Comparison of ENCODE assay signal across 26 cellular contexts in genomic region chr12:116262741-116263140, GRCh38.
"Had no signal": no experiment of that assay in that cellular context is flagged by ENCODE, and none has a peak within 500 bp of the region (broad histone marks: within the 10 kb centered on the region; RNA-seq: fewer than 3 reads in every experiment).

No MANE protein-coding gene starts in this region.

- H3K27ac Mint-ChIP-seq: activated CD8-positive, alpha-beta T cell treated with anti-CD3 and anti-CD28 coated beads, Interleukin-2, amount 10 ng/mL, durations not matched to agents 7 days and 5 days; activated naive CD8-positive, alpha-beta T cell treated with anti-CD3 and anti-CD28 coated beads, Interleukin-2, amount 10 ng/mL, durations not matched to agents 7 days and 5 days; T-helper 2 cell treated with Interferon-gamma antibody and Interleukin-4, amounts not matched to agents 5 μg/mL and 100 μg/mL, for 36 hours had no signal

- H3K27me3 Mint-ChIP-seq: activated naive CD8-positive, alpha-beta T cell treated with anti-CD3 and anti-CD28 coated beads, Interleukin-2, amount 10 ng/mL, durations not matched to agents 7 days and 5 days had no signal

- H3K27ac ChIP-seq: adrenal gland, SJCRH30 had no signal

- H3K9me3 ChIP-seq: adrenal gland, breast epithelium, SJCRH30 had no signal

- H3K4me3 Mint-ChIP-seq: activated CD8-positive, alpha-beta T cell treated with anti-CD3 and anti-CD28 coated beads, Interleukin-2, amount 10 ng/mL, durations not matched to agents 7 days and 5 days; activated naive CD8-positive, alpha-beta T cell treated with anti-CD3 and anti-CD28 coated beads, Interleukin-2, amount 10 ng/mL, durations not matched to agents 7 days and 5 days; T-helper 2 cell treated with Interferon-gamma antibody and Interleukin-4, amounts not matched to agents 5 μg/mL and 100 μg/mL, for 36 hours; WTC11 had no signal

- ATAC-seq: activated CD8-positive, alpha-beta T cell treated with anti-CD3 and anti-CD28 coated beads, Interleukin-2, amount 10 ng/mL, durations not matched to agents 7 days and 5 days; SK-N-SH treated with all-trans-retinoic acid at 6 μM for 48 hours; WTC11 had no signal

- H3K36me3 Mint-ChIP-seq: WTC11 had no signal

- H3K27me3 ChIP-seq: adrenal gland, breast epithelium, SJCRH30 had no signal

- H3K4me3 ChIP-seq: adrenal gland, breast epithelium, SJCRH30 had no signal

- H3K9me3 Mint-ChIP-seq: activated naive CD8-positive, alpha-beta T cell treated with anti-CD3 and anti-CD28 coated beads, Interleukin-2, amount 10 ng/mL, durations not matched to agents 7 days and 5 days; T-helper 2 cell treated with Interferon-gamma antibody and Interleukin-4, amounts not matched to agents 5 μg/mL and 100 μg/mL, for 36 hours; WTC11 had no signal

- H3K4me1 ChIP-seq: SJCRH30 had no signal

- DNase-seq: activated CD4-positive, alpha-beta T cell treated with anti-CD3 and anti-CD28 coated beads for 48 hours; activated CD4-positive, alpha-beta T cell treated with anti-CD3 and anti-CD28 coated beads, Interleukin-2, amount 50 U/mL, for 4 hours; activated CD4-positive, CD25-positive, alpha-beta regulatory T cell treated with anti-CD3 and anti-CD28 coated beads, Interleukin-2, amount 50 U/mL, for 72 hours; activated CD8-positive, alpha-beta memory T cell treated with anti-CD3 and anti-CD28 coated beads, Interleukin-2, amount 50 U/mL, for 48 hours; activated CD8-positive, alpha-beta T cell treated with anti-CD3 and anti-CD28 coated beads, Interleukin-2, amount 10 ng/mL, durations not matched to agents 7 days and 5 days; activated naive CD4-positive, alpha-beta T cell treated with anti-CD3 and anti-CD28 coated beads, Interleukin-2, amount 50 U/mL, for 16 hours; activated naive CD8-positive, alpha-beta T cell treated with anti-CD3 and anti-CD28 coated beads, Interleukin-2, amount 10 ng/mL, durations not matched to agents 7 days and 5 days; activated T-cell treated with anti-CD3 and anti-CD28 coated beads, Interleukin-2, amount 50 U/mL, for 1 hour; adrenal gland; anterior cingulate cortex; caudate nucleus; NCI-H1048; NCI-H146; NCI-H187 treated with DMSO at 0.1 percent for 48 hours; NCI-H2081 treated with DMSO at 0.1 percent for 48 hours; NCI-H226; NCI-H526; NCI-H82; Right ventricle myocardium superior; RPMI8226; SJCRH30; SW 1271 had no signal

- H3K36me3 ChIP-seq: adrenal gland, breast epithelium, SJCRH30 had no signal
